11 cellular contexts compared by ENCODE assay signal in the genomic region with DNA sequence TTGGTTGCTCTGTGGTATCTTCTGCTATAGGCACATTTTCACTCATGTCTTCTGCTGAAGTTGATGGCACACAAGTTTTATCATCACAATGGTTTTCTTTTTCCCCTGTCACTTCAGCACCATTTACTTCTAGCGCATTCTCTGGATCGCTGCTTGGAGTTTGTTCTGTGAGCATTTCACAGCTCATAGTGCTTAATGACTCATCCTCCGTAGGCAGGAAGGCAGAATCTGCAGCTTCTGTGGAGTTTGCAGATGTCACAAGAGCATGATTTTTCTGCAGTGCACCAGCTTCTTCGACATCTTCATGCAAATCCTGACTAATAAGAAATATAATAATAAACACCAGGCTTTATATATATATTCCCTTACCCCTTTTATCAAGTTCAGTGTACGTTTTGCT.
A peak's percentile ranks its signal among the peaks of the same experiment; 100 is the strongest.
DNase-seq lines count a peak whose midpoint lies in the region; ATAC-seq, FAIRE-seq and TF ChIP-seq lines count a peak whose summit lies in the region.
"Had no signal": no experiment of that assay in that cellular context is flagged by ENCODE, and none has a peak within 500 bp of the region (broad histone marks: within the 10 kb centered on the region; RNA-seq: fewer than 3 reads in every experiment).

No MANE protein-coding gene starts in this region.

- H3K9me3 ChIP-seq in A673 (ENCODE audit: low read depth, low read length, poor library complexity, severe bottlenecking) (no peaks in the 10 kb centered on the region), mammary epithelial cell (replicated peaks; ENCODE audit: insufficient read depth, low read length) (no peaks in the 10 kb centered on the region)
- H3K9me3 ChIP-seq: BE2C had no signal

- no peak overlapping the region for H3K27ac ChIP-seq in A673 (ENCODE audit: low read depth, low read length, poor library complexity, severe bottlenecking)
- no peak overlapping the region for H3K27ac ChIP-seq in mammary epithelial cell (ENCODE audit: insufficient read depth, low read depth, low read length)
- H3K27ac ChIP-seq: neural progenitor cell had no signal

- intact Hi-C loops in A673 (cut with micrococcal nuclease; ENCODE audit: unreplicated experiment) (no loop called here), mammary epithelial cell (cut with micrococcal nuclease) (no loop called here), Right ventricle myocardium superior (cut with DNase I) (no loop called here)

- TF ChIP-seq CTCF in A673 (conservative IDR thresholded peaks at IDR 0.05; ENCODE audit: low read depth, low read length), result no peak
- TF ChIP-seq CTCF in mammary epithelial cell (conservative IDR thresholded peaks at IDR 0.05 in 1 of 2, IDR thresholded peaks at IDR 0.05 in 1 of 2; ENCODE audit: extremely low read depth in 1 of 2, insufficient read depth in 1 of 2, low read depth in 1 of 2, low read length in 2 of 2), result no peak

- no peaks in the 10 kb centered on the region for H3K79me2 ChIP-seq in mammary epithelial cell (ENCODE audit: insufficient read depth, low read length)

- POLR2A ChIA-PET in A673 (lab: Charles Lee; ENCODE audit: low non-redundant PET), result no interaction called here

- WGBS in mammary epithelial cell (ENCODE audit: low coverage, missing lambda C conversion rate), result 38% methylated on average over 5 of the region's 5 CpGs

- no TSS peak for BruUV-seq in A673 (replicated peaks; lab: Mats Ljungman, UMichigan)
- BruUV-seq in mammary epithelial cell (replicated peaks; lab: Mats Ljungman, UMichigan), result no TSS peak

- H2AFZ ChIP-seq in mammary epithelial cell (ENCODE audit: low read depth, low read length), result no peak overlapping the region
- H2AFZ ChIP-seq: neural progenitor cell had no signal

- H3K4me3 ChIP-seq in A673 (ENCODE audit: low read depth, low read length, poor library complexity, severe bottlenecking) (no peak overlapping the region), mammary epithelial cell (replicated peaks in 1 of 3; ENCODE audit: insufficient read depth in 1 of 3, low read depth in 2 of 3, low read length in 3 of 3) (no peak overlapping the region)
- H3K4me3 ChIP-seq: neural progenitor cell had no signal

- FAIRE-seq in GM19239 (lab: Jason Lieb, UNC), result no peak

- H3K36me3 ChIP-seq in A673 (ENCODE audit: insufficient read depth, low read length, poor library complexity, severe bottlenecking) (no peaks in the 10 kb centered on the region), mammary epithelial cell (ENCODE audit: insufficient read depth, low read length) (no peaks in the 10 kb centered on the region)
- H3K36me3 ChIP-seq: BE2C, neural progenitor cell had no signal

- DNase-seq in A673 (ENCODE audit: low spot score) (peak; percentile 10), HK-2 (ENCODE audit: unreplicated experiment) (peak; percentile 11), mammary epithelial cell (peak; percentile 42), iris pigment epithelial cell (ENCODE audit: low read depth) (peak; percentile 87), HuH-7.5 (ENCODE audit: low spot score) (no peak), Right ventricle myocardium superior (no peak), GM19239 (ENCODE audit: insufficient read length, low spot score) (no peak)
- DNase-seq in activated CD8-positive, alpha-beta memory T cell treated with anti-CD3 and anti-CD28 coated beads, Interleukin-2, amount 50 U/mL, for 4 hours, result no peak
- DNase-seq: BE2C, SHP77 had no signal

- H3K4me1 ChIP-seq in A673 (ENCODE audit: insufficient read depth, low read length, poor library complexity, severe bottlenecking) (no peaks in the 10 kb centered on the region), mammary epithelial cell (ENCODE audit: insufficient read depth, low read length) (no peaks in the 10 kb centered on the region)
- H3K4me1 ChIP-seq: BE2C, neural progenitor cell had no signal

- no peak overlapping the region for H3K4me2 ChIP-seq in mammary epithelial cell (ENCODE audit: insufficient read depth, low read depth, low read length)
- H3K4me2 ChIP-seq: neural progenitor cell had no signal

- no peak overlapping the region for H3K9ac ChIP-seq in mammary epithelial cell (ENCODE audit: insufficient read depth, low read length)
- H3K9ac ChIP-seq: neural progenitor cell had no signal

- in situ Hi-C loops in mammary epithelial cell (cut with MboI; ENCODE audit: low sequenced_read_pairs in 2 of 2), result no loop called here

- CTCF ChIA-PET in A673 (lab: Charles Lee), result no interaction called here
- CTCF ChIA-PET in mammary epithelial cell (lab: Charles Lee; ENCODE audit: low non-redundant PET), result no interaction called here

- no peaks in the 10 kb centered on the region for H3K27me3 ChIP-seq in A673 (replicated peaks; ENCODE audit: insufficient read depth, low read depth, low read length, poor library complexity)
- H3K27me3 ChIP-seq in mammary epithelial cell (ENCODE audit: insufficient read depth, low read length), result no peaks in the 10 kb centered on the region
- H3K27me3 ChIP-seq: BE2C, neural progenitor cell had no signal

- dilution Hi-C loops in mammary epithelial cell (cut with HindIII; ENCODE audit: low sequenced_read_pairs), result no loop called here

- no peak for ATAC-seq in Right ventricle myocardium superior (ENCODE audit: poor library complexity)

- no peaks in the 10 kb centered on the region for H4K20me1 ChIP-seq in mammary epithelial cell (ENCODE audit: insufficient read depth, low read length)

Comparison
In these comparisons a context has a peak if more than half of its experiments do, and no peak if none do; other contexts are left out.
1. DNase-seq: peak in A673 (single experiment), HK-2 (single experiment), mammary epithelial cell (single experiment) and iris pigment epithelial cell (single experiment); none in HuH-7.5 (single experiment), activated CD8-positive, alpha-beta memory T cell treated with anti-CD3 and anti-CD28 coated beads, Interleukin-2, amount 50 U/mL, for 4 hours (single experiment), Right ventricle myocardium superior (single experiment) and GM19239 (single experiment).